1 cellular context compared by ENCODE assay signal in the genomic region with DNA sequence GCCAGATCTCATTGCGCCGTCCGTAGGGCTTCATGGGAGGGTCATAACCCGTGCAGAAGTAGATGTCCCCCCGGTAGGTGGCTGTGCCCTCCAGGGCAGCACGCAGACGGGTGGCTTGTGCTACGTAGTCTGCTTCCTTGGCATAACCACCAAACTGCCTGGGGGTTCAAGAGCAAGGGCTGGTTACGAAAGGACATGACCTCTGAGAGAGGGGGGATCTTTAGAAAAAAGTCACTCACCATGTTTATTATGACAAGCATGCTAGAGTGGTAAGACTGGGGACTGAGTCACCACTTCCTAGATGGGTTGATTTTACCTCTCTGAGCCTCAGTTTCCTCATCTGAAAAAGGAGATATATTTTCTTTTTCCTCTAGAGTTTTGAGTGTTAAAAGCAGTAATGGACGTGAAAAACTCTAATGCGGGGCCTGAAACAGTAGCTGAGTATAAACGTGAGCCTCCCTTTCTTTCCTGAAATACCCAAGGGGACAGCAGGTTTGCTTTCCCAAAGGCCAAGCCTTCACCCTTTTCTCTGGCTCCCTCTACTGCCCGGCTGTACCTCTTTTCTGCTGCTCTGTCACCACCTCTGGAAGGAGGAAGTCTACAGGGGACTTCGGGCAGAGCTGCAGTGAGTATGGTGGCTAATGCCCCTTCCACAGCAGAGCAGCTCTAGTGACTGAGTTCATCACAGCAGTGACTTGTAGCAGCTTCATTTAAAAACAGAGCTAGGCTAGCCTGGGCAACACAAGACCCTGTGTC.
TF ChIP-seq lines count a peak whose summit lies in the region.

No MANE protein-coding gene starts in this region.

TF ChIP-seq in HCT116, 20 proteins besides CTCF, POLR2A, EP300 and RAD21 (continued from another document):
- no peak for TF ChIP-seq EGR1 (IDR thresholded peaks at IDR 0.05; ENCODE audit: low read depth)
- TF ChIP-seq ELF1 (IDR thresholded peaks at IDR 0.05; ENCODE audit: borderline replicate concordance, low read depth) = no peak
- no peak for TF ChIP-seq CEBPB (IDR thresholded peaks at IDR 0.05; ENCODE audit: low read depth)
- no peak for TF ChIP-seq EZH2phosphoT487 (IDR thresholded peaks at IDR 0.05; ENCODE audit: borderline replicate concordance)
- no peak for TF ChIP-seq SP1 (IDR thresholded peaks at IDR 0.05; ENCODE audit: low read depth)
